In the genomic region with DNA sequence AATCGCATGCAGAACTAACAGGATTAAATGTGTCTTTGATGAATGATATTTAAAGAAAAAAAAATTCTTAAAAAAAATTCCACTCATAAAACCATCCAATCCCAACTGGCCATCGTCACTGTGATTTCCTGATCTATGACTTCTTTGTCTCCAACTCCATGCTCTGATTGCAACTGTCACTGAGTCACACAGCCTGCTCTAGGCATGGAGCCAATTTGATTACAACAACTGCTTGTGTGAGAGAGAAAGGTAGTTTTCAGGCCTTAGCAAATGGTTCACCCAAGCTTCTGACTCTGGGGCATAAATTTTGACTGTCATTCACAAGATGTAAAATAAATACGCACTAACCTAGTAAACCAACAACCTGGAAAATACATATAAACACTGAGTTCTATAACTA, we compare ENCODE assay signal across 10 cellular contexts. TPM values are rescaled to one million over a fixed set of nuclear protein-coding genes. Genes with fewer than 3 reads are reported as not detected.
A peak's percentile ranks its signal among the peaks of the same experiment; 100 is the strongest.
DNase-seq lines count a peak whose midpoint lies in the region; ATAC-seq and TF ChIP-seq lines count a peak whose summit lies in the region.
"Had no signal": no experiment of that assay in that cellular context is flagged by ENCODE, and none has a peak within 500 bp of the region (broad histone marks: within the 10 kb centered on the region; RNA-seq: fewer than 3 reads in every experiment).

No MANE protein-coding gene starts in this region.

- peaks cover 31% of the 10 kb centered on the region for H3K4me1 Mint-ChIP-seq in mesothelial cell of epicardium

- no peaks in the 10 kb centered on the region for H3K9me3 ChIP-seq in gastroesophageal sphincter
- H3K9me3 ChIP-seq: ovary, upper lobe of left lung had no signal

- H3K27me3 ChIP-seq in gastroesophageal sphincter, result no peaks in the 10 kb centered on the region
- H3K27me3 ChIP-seq: ovary, upper lobe of left lung had no signal

- no peaks in the 10 kb centered on the region for H3K27me3 Mint-ChIP-seq in mesothelial cell of epicardium (ENCODE audit: low read depth)

- H3K36me3 Mint-ChIP-seq in mesothelial cell of epicardium, result no peaks in the 10 kb centered on the region

- no peak overlapping the region for H3K4me3 Mint-ChIP-seq in mesothelial cell of epicardium

- no peaks in the 10 kb centered on the region for H3K4me1 ChIP-seq in gastroesophageal sphincter
- H3K4me1 ChIP-seq: upper lobe of left lung had no signal

- no peak for ATAC-seq in gastroesophageal sphincter

- no peak overlapping the region for H3K27ac ChIP-seq in gastroesophageal sphincter
- H3K27ac ChIP-seq: ovary, upper lobe of left lung had no signal

- H3K36me3 ChIP-seq in gastroesophageal sphincter, result no peaks in the 10 kb centered on the region
- H3K36me3 ChIP-seq: ovary, upper lobe of left lung had no signal

- no peaks in the 10 kb centered on the region for H3K9me3 Mint-ChIP-seq in mesothelial cell of epicardium

- TF ChIP-seq CTCF in epithelial cell of proximal tubule (conservative IDR thresholded peaks at IDR 0.05; ENCODE audit: low read depth, low read length), result no peak
- TF ChIP-seq CTCF in mesothelial cell of epicardium (IDR thresholded peaks at IDR 0.05; ENCODE audit: unreplicated experiment), result no peak
- no peak for TF ChIP-seq CTCF in gastroesophageal sphincter (IDR thresholded peaks at IDR 0.05)

- WGBS in gastroesophageal sphincter (ENCODE audit: low coverage in 1 of 2), 2 donors, result 57 to 62% methylated on average over 3 of the region's 3 CpGs

- TF ChIP-seq POLR2A in gastroesophageal sphincter (IDR thresholded peaks at IDR 0.05), result no peak

- H3K27ac Mint-ChIP-seq in mesothelial cell of epicardium, result peak overlapping the region; percentile 13

- TF ChIP-seq EP300 in gastroesophageal sphincter (IDR thresholded peaks at IDR 0.05), result no peak

- H3K4me3 ChIP-seq in epithelial cell of proximal tubule (ENCODE audit: low read depth, low read length), result no peak overlapping the region
- H3K4me3 ChIP-seq in gastroesophageal sphincter, result no peak overlapping the region
- H3K4me3 ChIP-seq: ovary, upper lobe of left lung had no signal

- DNase-seq in C1 segment of cervical spinal cord (lab: John Stamatoyannopoulos, UW) (peak in 12 of 14 donors; percentile 3 to 69 (median 46)), NCI-H526 treated with DMSO at 0.1 percent for 48 hours (lab: John Stamatoyannopoulos, UW) (peak; percentile 23), epithelial cell of proximal tubule (ENCODE audit: low read depth) (peak; percentile 86), mesothelial cell of epicardium (ENCODE audit: low spot score in 2 of 2, unreplicated experiment in 2 of 2) (no peak), NCI-H524 (lab: John Stamatoyannopoulos, UW) (no peak), NCI-H1417 treated with DMSO at 0.1 percent for 48 hours (lab: John Stamatoyannopoulos, UW) (no peak)
- DNase-seq in activated CD4-positive, alpha-beta T cell treated with anti-CD3 and anti-CD28 coated beads, Interleukin-2, amount 50 U/mL, for 48 hours, result no peak
- DNase-seq: ovary had no signal

RNA-seq across cellular contexts. Expression of gene SPRED1, which starts 25.8 kb away (rescaled TPM):
- total RNA-seq in epithelial cell of proximal tubule (12.3 and 14.2 TPM in 2 replicates), mesothelial cell of epicardium (36.3 to 39.9 TPM (median 36.7 TPM) in 3 replicates), gastroesophageal sphincter (10 to 100 TPM; 11.8 to 30.0 (median 19.7) TPM)

Comparison
In these comparisons a context has a peak if more than half of its experiments do, and no peak if none do; other contexts are left out.
1. DNase-seq: peak in C1 segment of cervical spinal cord (12 of 14), NCI-H526 treated with DMSO at 0.1 percent for 48 hours (single experiment) and epithelial cell of proximal tubule (single experiment); none in mesothelial cell of epicardium (0 of 2), activated CD4-positive, alpha-beta T cell treated with anti-CD3 and anti-CD28 coated beads, Interleukin-2, amount 50 U/mL, for 48 hours (0 of 2), NCI-H524 (0 of 2) and NCI-H1417 treated with DMSO at 0.1 percent for 48 hours (single experiment).